Comparison of ENCODE assay signal across 18 cellular contexts in genomic region chr6:146224988-146225387, GRCh38.
A peak's percentile ranks its signal among the peaks of the same experiment; 100 is the strongest.
DNase-seq lines count a peak whose midpoint lies in the region; ATAC-seq and TF ChIP-seq lines count a peak whose summit lies in the region.
"Had no signal": no experiment of that assay in that cellular context is flagged by ENCODE, and none has a peak within 500 bp of the region (broad histone marks: within the 10 kb centered on the region; RNA-seq: fewer than 3 reads in every experiment).

No MANE protein-coding gene starts in this region.

- TF ChIP-seq CTCF in fibroblast of pulmonary artery (IDR thresholded peaks at IDR 0.05; ENCODE audit: low read length, missing control alignments): no peak

- intact Hi-C loops in sciatic nerve (cut with DNase I): no loop called here

- peak; percentile 6 for ATAC-seq in stimulated activated memory B cell treated with anti-CD40 and anti-IgM and Interleukin-4, amounts not matched to agents 10 μg/mL and 1 μg/mL and 100 μg/mL, for 72 hours
- ATAC-seq in sciatic nerve (no peak), GM18870 (IDR thresholded peaks at IDR 0.05; ENCODE audit: unreplicated experiment) (no peak)
- ATAC-seq: GM12878, GM23338 had no signal

- H3K27me3 Mint-ChIP-seq in stimulated activated memory B cell treated with anti-CD40 and anti-IgM and Interleukin-4, amounts not matched to agents 10 μg/mL and 1 μg/mL and 100 μg/mL, for 72 hours: no peaks in the 10 kb centered on the region
- H3K27me3 Mint-ChIP-seq in immature natural killer cell (ENCODE audit: low read depth in 3 of 3): peaks cover 0 to 1% (median 0%) of the 10 kb centered on the region in 3 donors
- H3K27me3 Mint-ChIP-seq: CD4-positive, alpha-beta memory T cell had no signal

- H3K4me3 Mint-ChIP-seq in stimulated activated memory B cell treated with anti-CD40 and anti-IgM and Interleukin-4, amounts not matched to agents 10 μg/mL and 1 μg/mL and 100 μg/mL, for 72 hours: no peak overlapping the region
- no peak overlapping the region for H3K4me3 Mint-ChIP-seq in immature natural killer cell
- H3K4me3 Mint-ChIP-seq: CD14-positive monocyte; CD4-positive, alpha-beta memory T cell; GM23338 had no signal

- H3K4me3 ChIP-seq in fibroblast of pulmonary artery (replicated peaks; ENCODE audit: low read depth, low read length): no peak overlapping the region
- H3K4me3 ChIP-seq: BLaER1, GM12878, GM23338 had no signal

- no peaks in the 10 kb centered on the region for H3K9me3 Mint-ChIP-seq in stimulated activated memory B cell treated with anti-CD40 and anti-IgM and Interleukin-4, amounts not matched to agents 10 μg/mL and 1 μg/mL and 100 μg/mL, for 72 hours
- H3K9me3 Mint-ChIP-seq in immature natural killer cell: peaks cover 0 to 8% (median 2%) of the 10 kb centered on the region in 6 donors
- H3K9me3 Mint-ChIP-seq: CD4-positive, alpha-beta memory T cell; GM23338 had no signal

- H3K4me1 Mint-ChIP-seq in stimulated activated memory B cell treated with anti-CD40 and anti-IgM and Interleukin-4, amounts not matched to agents 10 μg/mL and 1 μg/mL and 100 μg/mL, for 72 hours: no peaks in the 10 kb centered on the region
- H3K4me1 Mint-ChIP-seq in immature natural killer cell: no peaks in the 10 kb centered on the region
- H3K4me1 Mint-ChIP-seq: CD14-positive monocyte; CD4-positive, alpha-beta memory T cell had no signal

- H3K27ac Mint-ChIP-seq in stimulated activated memory B cell treated with anti-CD40 and anti-IgM and Interleukin-4, amounts not matched to agents 10 μg/mL and 1 μg/mL and 100 μg/mL, for 72 hours: no peak overlapping the region
- no peak overlapping the region for H3K27ac Mint-ChIP-seq in immature natural killer cell
- H3K27ac Mint-ChIP-seq: CD14-positive monocyte; CD4-positive, alpha-beta memory T cell; GM23338 had no signal

- no peaks in the 10 kb centered on the region for H3K36me3 Mint-ChIP-seq in stimulated activated memory B cell treated with anti-CD40 and anti-IgM and Interleukin-4, amounts not matched to agents 10 μg/mL and 1 μg/mL and 100 μg/mL, for 72 hours
- H3K36me3 Mint-ChIP-seq in immature natural killer cell: no peaks in the 10 kb centered on the region
- H3K36me3 Mint-ChIP-seq: CD14-positive monocyte; CD4-positive, alpha-beta memory T cell had no signal

- peak; percentile 70 for DNase-seq in NCI-H226
- DNase-seq in fibroblast of pulmonary artery (ENCODE audit: low read depth): peak; percentile 19
- DNase-seq in occipital lobe (lab: John Stamatoyannopoulos, UW): peak; percentile 27
- DNase-seq in immature natural killer cell: no peak
- no peak for DNase-seq in sciatic nerve (ENCODE audit: low spot score)
- DNase-seq in stimulated activated CD4-positive, alpha-beta T cell treated with anti-CD3 and anti-CD28 coated beads, Interleukin-4, amount 100 ng/mL, for 1 hour: no peak
- DNase-seq: 8988T; Calu3; CD4-positive, alpha-beta memory T cell; DND-41; EL; H7 had no signal

Comparison
In these comparisons a context has a peak if more than half of its experiments do, and no peak if none do; other contexts are left out.
1. DNase-seq: peak in NCI-H226 (single experiment), fibroblast of pulmonary artery (single experiment) and occipital lobe (single experiment); none in immature natural killer cell (0 of 3), sciatic nerve (single experiment) and stimulated activated CD4-positive, alpha-beta T cell treated with anti-CD3 and anti-CD28 coated beads, Interleukin-4, amount 100 ng/mL, for 1 hour (single experiment).